ENCODE assay signal across 18 cellular contexts in genomic region chr1:234737210-234737761, GRCh38.
DNase-seq lines count a peak whose midpoint lies in the region; ATAC-seq, FAIRE-seq and TF ChIP-seq lines count a peak whose summit lies in the region.
"Had no signal": no experiment of that assay in that cellular context is flagged by ENCODE, and none has a peak within 500 bp of the region (broad histone marks: within the 10 kb centered on the region; RNA-seq: fewer than 3 reads in every experiment).

No MANE protein-coding gene starts in this region.

- in situ Hi-C loops in K562 (cut with MboI): loop anchor here (10.0 kb wide), 1 partner anchor 242 kb away; no protein-coding TSS in a partner anchor

- H3K4me1 ChIP-seq in K562 (replicated peaks in 1 of 2; ENCODE audit: control insufficient read depth in 2 of 2, insufficient read depth in 2 of 2, low read length in 2 of 2) (peaks cover 4 to 14% of the 10 kb centered on the region in 2 experiments; a peak in 3 of 5 replicates), mesenchymal stem cell (ENCODE audit: control insufficient read depth, insufficient read depth, low read depth, low read length) (peaks cover 1% of the 10 kb centered on the region)
- H3K4me1 ChIP-seq: HAP-1 had no signal

- BruUV-seq in K562 (replicated peaks; lab: Mats Ljungman, UMichigan): no TSS peak

- no peaks in the 10 kb centered on the region for H3K27me3 Mint-ChIP-seq in stimulated activated naive CD8-positive, alpha-beta T cell treated with anti-CD3 and anti-CD28 coated beads, Interleukin-15, amount 100 ng/mL, for 72 hours
- peaks cover 0 to 3% (median 2%) of the 10 kb centered on the region in 3 donors for H3K27me3 Mint-ChIP-seq in CD14-positive monocyte (ENCODE audit: low read depth in 3 of 3)

- no peak overlapping the region for H3K4me2 ChIP-seq in K562 (ENCODE audit: insufficient read depth, low read length)
- no peak overlapping the region for H3K4me2 ChIP-seq in mesenchymal stem cell (ENCODE audit: low read length, poor library complexity, severe bottlenecking)
- H3K4me2 ChIP-seq: SK-N-SH had no signal

- no peak overlapping the region for H3K14ac ChIP-seq in mesenchymal stem cell (ENCODE audit: low read length in 2 of 2)

- TF ChIP-seq POLR2A in K562 (conservative IDR thresholded peaks at IDR 0.05): no peak

- H2BK5ac ChIP-seq in mesenchymal stem cell (ENCODE audit: low read depth, low read length, poor library complexity, severe bottlenecking): no peak overlapping the region

- intact Hi-C loops in K562 (cut with micrococcal nuclease): no loop called here
- intact Hi-C loops in CD14-positive monocyte (cut with micrococcal nuclease): no loop called here

- no peaks in the 10 kb centered on the region for H3K9me1 ChIP-seq in K562 (ENCODE audit: control insufficient read depth, insufficient read depth, low read length)

- no peak overlapping the region for H4K8ac ChIP-seq in mesenchymal stem cell (ENCODE audit: low read length)

- POLR2A ChIA-PET in K562 (lab: Yijun Ruan, JAX): interaction anchor here (0.5 to 1.3 kb wide), 2 partner anchors 12 to 239 kb away, joined by 3 read pairs; no protein-coding TSS in a partner anchor

- peaks cover 47% of the 10 kb centered on the region for H3K4me1 Mint-ChIP-seq in stimulated activated naive CD8-positive, alpha-beta T cell treated with anti-CD3 and anti-CD28 coated beads, Interleukin-15, amount 100 ng/mL, for 72 hours
- H3K4me1 Mint-ChIP-seq in CD14-positive monocyte: peaks cover 18% of the 10 kb centered on the region

- TF ChIP-seq RAD21 in K562 (CRISPR knock-in tag; conservative IDR thresholded peaks at IDR 0.05 in 1 of 2, IDR thresholded peaks at IDR 0.05 in 1 of 2): no peak

- H3K4ac ChIP-seq in mesenchymal stem cell (ENCODE audit: low read depth in 1 of 2, low read length in 2 of 2): no peak overlapping the region

- H4K91ac ChIP-seq in mesenchymal stem cell (ENCODE audit: low read length): no peak overlapping the region

- FAIRE-seq in K562 (lab: Jason Lieb, UNC): no peak
- FAIRE-seq: G401.6, HTR-8/SVneo had no signal

- 56% methylated on average over 7 of the region's 7 CpGs for WGBS in K562 (ENCODE audit: insufficient coverage, low coverage, missing lambda C conversion rate)
- WGBS in mesenchymal stem cell: 95% methylated on average over 6 of the region's 7 CpGs

- peak overlapping the region; percentile 69 to 75 for H3K27ac Mint-ChIP-seq in stimulated activated naive CD8-positive, alpha-beta T cell treated with anti-CD3 and anti-CD28 coated beads, Interleukin-15, amount 100 ng/mL, for 72 hours
- H3K27ac Mint-ChIP-seq in CD14-positive monocyte: peak overlapping the region in 1 of 7 donors; percentile 41

- H2AFZ ChIP-seq in K562 (ENCODE audit: low read depth, low read length) (no peak overlapping the region), mesenchymal stem cell (ENCODE audit: low read depth, low read length) (no peak overlapping the region)

- no peak for ATAC-seq in stimulated activated naive CD8-positive, alpha-beta T cell treated with anti-CD3 and anti-CD28 coated beads, Interleukin-15, amount 100 ng/mL, for 72 hours
- no peak for ATAC-seq in stimulated activated naive CD8-positive, alpha-beta T cell treated with anti-CD3 and anti-CD28 coated beads, Interleukin-15, Interleukin-2, amounts not matched to agents 100 U/mL and 50 U/mL, for 24 hours
- ATAC-seq in K562 (no peak), GM19397 (IDR thresholded peaks at IDR 0.05; ENCODE audit: unreplicated experiment) (no peak)

- no peak overlapping the region for H3K27ac ChIP-seq in K562 (ENCODE audit: extremely low read depth, low read depth, low read length)
- H3K27ac ChIP-seq in mesenchymal stem cell (ENCODE audit: low read length, poor library complexity, severe bottlenecking): no peak overlapping the region

- H3K9ac ChIP-seq in K562 (ENCODE audit: insufficient read depth in 1 of 2, low read depth in 2 of 2, low read length in 2 of 2): no peak overlapping the region
- no peak overlapping the region for H3K9ac ChIP-seq in mesenchymal stem cell (ENCODE audit: low read length)
- H3K9ac ChIP-seq: SK-N-SH had no signal

- TF ChIP-seq EP300 in K562 (IDR thresholded peaks at IDR 0.05; ENCODE audit: low read length): no peak

- H3K27me3 ChIP-seq in K562 (ENCODE audit: control insufficient read depth in 2 of 2, insufficient read depth in 2 of 2, low read length in 2 of 2): no peaks in the 10 kb centered on the region
- no peaks in the 10 kb centered on the region for H3K27me3 ChIP-seq in mesenchymal stem cell (ENCODE audit: control insufficient read depth in 1 of 2, insufficient read depth in 1 of 2, low read length in 2 of 2)

- H3K9me3 ChIP-seq in K562 (replicated peaks; ENCODE audit: control insufficient read depth, insufficient read depth, low read depth, low read length) (no peaks in the 10 kb centered on the region), mesenchymal stem cell (ENCODE audit: control insufficient read depth, low read length) (no peaks in the 10 kb centered on the region)
- H3K9me3 ChIP-seq: HAP-1, SK-N-SH had no signal

- no peak overlapping the region for H3K23ac ChIP-seq in mesenchymal stem cell (ENCODE audit: low read length in 2 of 2)

- H3K4me3 ChIP-seq in K562 (no peak overlapping the region), mesenchymal stem cell (ENCODE audit: insufficient read depth in 1 of 2, low read depth in 1 of 2, low read length in 2 of 2) (no peak overlapping the region)
- H3K4me3 ChIP-seq: HAP-1 had no signal

- no peak overlapping the region for H3K4me3 Mint-ChIP-seq in stimulated activated naive CD8-positive, alpha-beta T cell treated with anti-CD3 and anti-CD28 coated beads, Interleukin-15, amount 100 ng/mL, for 72 hours
- no peak overlapping the region for H3K4me3 Mint-ChIP-seq in CD14-positive monocyte

- no peaks in the 10 kb centered on the region for H4K20me1 ChIP-seq in K562 (replicated peaks; ENCODE audit: control insufficient read depth, insufficient read depth, low read length)

- peak overlapping the region; percentile 61 for H2AK5ac ChIP-seq in mesenchymal stem cell (ENCODE audit: low read length, severe bottlenecking)

- H3K36me3 Mint-ChIP-seq in CD14-positive monocyte: peaks cover 0 to 3% of the 10 kb centered on the region in 2 donors

- H3K18ac ChIP-seq in mesenchymal stem cell (ENCODE audit: low read depth in 1 of 2, low read length in 2 of 2): peak overlapping the region in 1 of 2 experiments; percentile 38

- CTCF ChIA-PET in K562 (lab: Yijun Ruan, JAX; ENCODE audit: low intra/inter-chr PET ratio): no interaction called here

- no peaks in the 10 kb centered on the region for H3K36me3 ChIP-seq in K562 (ENCODE audit: control insufficient read depth, insufficient read depth, low read length)
- no peaks in the 10 kb centered on the region for H3K36me3 ChIP-seq in mesenchymal stem cell (ENCODE audit: control insufficient read depth in 1 of 2, insufficient read depth in 2 of 2, low read depth in 1 of 2, low read length in 2 of 2)
- H3K36me3 ChIP-seq: HAP-1 had no signal

- no peak overlapping the region for H2BK15ac ChIP-seq in mesenchymal stem cell (ENCODE audit: low read depth, poor library complexity, severe bottlenecking)

- DNase-seq in stimulated activated naive CD8-positive, alpha-beta T cell treated with anti-CD3 and anti-CD28 coated beads, Interleukin-15, amount 100 ng/mL, for 72 hours: no peak
- no peak for DNase-seq in stimulated activated naive CD8-positive, alpha-beta T cell treated with anti-CD3 and anti-CD28 coated beads, Interleukin-15, Interleukin-2, amounts not matched to agents 100 U/mL and 50 U/mL, for 24 hours
- DNase-seq in K562 (ENCODE audit: extremely low read depth in 1 of 4, low spot score in 3 of 4): no peak
- no peak for DNase-seq in mesenchymal stem cell
- DNase-seq in CD14-positive monocyte (ENCODE audit: low spot score): no peak
- no peak for DNase-seq in NCI-H1436 (lab: John Stamatoyannopoulos, UW)
- DNase-seq: ACHN, IMR-90, Karpas-422, NCI-H1417 treated with DMSO at 0.1 percent for 48 hours, NCI-H1930, NCI-H446 treated with DMSO at 0.1 percent for 48 hours, SHP77 treated with DMSO at 0.1 percent for 48 hours had no signal

- no peaks in the 10 kb centered on the region for H3K79me1 ChIP-seq in mesenchymal stem cell (replicated peaks; ENCODE audit: low read length, poor library complexity, severe bottlenecking)

- H2BK12ac ChIP-seq in mesenchymal stem cell (ENCODE audit: low read length in 2 of 2): peak overlapping the region in 1 of 2 experiments; percentile 29

- TF ChIP-seq CTCF in K562 (IDR thresholded peaks at IDR 0.05 in 2 of 3, conservative IDR thresholded peaks at IDR 0.05 in 1 of 3; ENCODE audit: insufficient read depth in 2 of 3, low read depth in 1 of 3, low read length in 3 of 3): no peak
- TF ChIP-seq CTCF in CD14-positive monocyte (IDR thresholded peaks at IDR 0.05): no peak

- no peaks in the 10 kb centered on the region for H3K79me2 ChIP-seq in K562 (ENCODE audit: control insufficient read depth, insufficient read depth, low read length)

- no peaks in the 10 kb centered on the region for H3K9me3 Mint-ChIP-seq in stimulated activated naive CD8-positive, alpha-beta T cell treated with anti-CD3 and anti-CD28 coated beads, Interleukin-15, amount 100 ng/mL, for 72 hours
- H3K9me3 Mint-ChIP-seq in CD14-positive monocyte: peaks cover 0 to 2% (median 0%) of the 10 kb centered on the region in 7 donors

- no peak overlapping the region for H2BK120ac ChIP-seq in mesenchymal stem cell (ENCODE audit: low read depth, low read length)

TF ChIP-seq in K562, 482 proteins besides CTCF, POLR2A, EP300 and RAD21:
- TF ChIP-seq TCF7L2 (IDR thresholded peaks at IDR 0.05; ENCODE audit: low read depth, low read length): no peak
- TF ChIP-seq ZBTB17 (CRISPR knock-in tag; IDR thresholded peaks at IDR 0.05): peak; percentile 86
- no peak for TF ChIP-seq MCM5 (IDR thresholded peaks at IDR 0.05; ENCODE audit: low read depth)
- no peak for TF ChIP-seq ZNF316 (IDR thresholded peaks at IDR 0.05)
- TF ChIP-seq ZNF445 (CRISPR knock-in tag; IDR thresholded peaks at IDR 0.05; ENCODE audit: low read depth): no peak
- peak in 1 of 2 experiments; percentile 86; a peak in 1 of 4 replicates for TF ChIP-seq MLLT1 (IDR thresholded peaks at IDR 0.05)
